In genomic region chr16:1681032-1681431, GRCh38 we compare ENCODE assay signal across 13 cellular contexts. TPM values are rescaled to one million over a fixed set of nuclear protein-coding genes. Genes with fewer than 3 reads are reported as not detected.
DNase-seq lines count a peak whose midpoint lies in the region; ATAC-seq and TF ChIP-seq lines count a peak whose summit lies in the region.
"Had no signal": no experiment of that assay in that cellular context is flagged by ENCODE, and none has a peak within 500 bp of the region (broad histone marks: within the 10 kb centered on the region; RNA-seq: fewer than 3 reads in every experiment).

No MANE protein-coding gene starts in this region.

- intact Hi-C loops in IMR-90 (cut with micrococcal nuclease) = no loop called here

- dilution Hi-C loops in IMR-90 (cut with HindIII; ENCODE audit: low sequenced_read_pairs, unreplicated experiment) = no loop called here

- H4K91ac ChIP-seq in IMR-90 (ENCODE audit: insufficient read depth, low read depth, low read length) = no peak overlapping the region

- peaks cover 41% of the 10 kb centered on the region for H4K20me1 ChIP-seq in IMR-90 (ENCODE audit: insufficient read depth, low read length)

- peaks cover 8% of the 10 kb centered on the region; the same call in 1 of the 2 replicates for H3K9me1 ChIP-seq in IMR-90 (ENCODE audit: insufficient read depth, low read length)

- no peaks in the 10 kb centered on the region for H3K9me3 Mint-ChIP-seq in CD4-positive, CD25-positive, alpha-beta regulatory T cell
- no peaks in the 10 kb centered on the region for H3K9me3 Mint-ChIP-seq in brain
- no peaks in the 10 kb centered on the region for H3K9me3 Mint-ChIP-seq in nephron progenitor cell
- H3K9me3 Mint-ChIP-seq: activated CD4-positive, alpha-beta memory T cell treated with anti-CD3 and anti-CD28 coated beads, Interleukin-2, amount 10 ng/mL, durations not matched to agents 7 days and 5 days had no signal

- no peak overlapping the region for H2BK20ac ChIP-seq in IMR-90 (ENCODE audit: low read depth, low read length)

- in situ Hi-C loops in IMR-90 (cut with MboI; ENCODE audit: low sequenced_read_pairs) = no loop called here

- TF ChIP-seq POLR2A in IMR-90 (IDR thresholded peaks at IDR 0.05; ENCODE audit: low read depth, low read length) = no peak

- no peak overlapping the region for H2AK5ac ChIP-seq in IMR-90 (ENCODE audit: low read depth, low read length)

- H3K4me3 ChIP-seq in CD4-positive, CD25-positive, alpha-beta regulatory T cell (ENCODE audit: low read depth, low read length) = no peak overlapping the region
- no peak overlapping the region for H3K4me3 ChIP-seq in IMR-90 (ENCODE audit: insufficient read depth, low read depth, low read length)
- H3K4me3 ChIP-seq: esophagus squamous epithelium had no signal

- H3K27ac ChIP-seq in CD4-positive, CD25-positive, alpha-beta regulatory T cell (ENCODE audit: insufficient read depth, low read length, poor library complexity, severe bottlenecking) = no peak overlapping the region
- no peak overlapping the region for H3K27ac ChIP-seq in IMR-90 (ENCODE audit: insufficient read depth, low read length)

- H3K27me3 ChIP-seq in CD4-positive, CD25-positive, alpha-beta regulatory T cell (ENCODE audit: control insufficient read depth, insufficient read depth, low read length) = no peaks in the 10 kb centered on the region
- H3K27me3 ChIP-seq in IMR-90 (ENCODE audit: control insufficient read depth, insufficient read depth, low read length) = no peaks in the 10 kb centered on the region
- H3K27me3 ChIP-seq: dorsolateral prefrontal cortex, esophagus squamous epithelium had no signal

- H2BK15ac ChIP-seq in IMR-90 (ENCODE audit: low read depth, low read length) = no peak overlapping the region

- no peak overlapping the region for H3K18ac ChIP-seq in IMR-90 (ENCODE audit: low read depth, low read length)

- BruUV-seq in IMR-90 (replicated peaks; lab: Mats Ljungman, UMichigan) = no TSS peak

- no peak overlapping the region for H4K8ac ChIP-seq in IMR-90 (ENCODE audit: low read depth in 2 of 2, low read length in 2 of 2)

- peaks cover 7 to 49% (median 24%) of the 10 kb centered on the region in 4 donors for H3K4me1 Mint-ChIP-seq in CD4-positive, CD25-positive, alpha-beta regulatory T cell
- H3K4me1 Mint-ChIP-seq in brain (peaks cover 46% of the 10 kb centered on the region), nephron progenitor cell (peaks cover 45% of the 10 kb centered on the region)

- H3K23ac ChIP-seq in IMR-90 (ENCODE audit: low read depth, low read length) = no peak overlapping the region

- no peak overlapping the region for H3K14ac ChIP-seq in IMR-90 (replicated peaks; ENCODE audit: low read depth, low read length)

- TF ChIP-seq RAD21 in IMR-90 (IDR thresholded peaks at IDR 0.05; ENCODE audit: low read length) = no peak

- TF ChIP-seq CTCF in IMR-90 (conservative IDR thresholded peaks at IDR 0.05; ENCODE audit: low read depth, low read length) = no peak
- no peak for TF ChIP-seq CTCF in brain (conservative IDR thresholded peaks at IDR 0.05)
- TF ChIP-seq CTCF in nephron progenitor cell (IDR thresholded peaks at IDR 0.05) = no peak

- CTCF ChIA-PET in IMR-90 (lab: Yijun Ruan, JAX) = no interaction called here

- H3K27me3 Mint-ChIP-seq in CD4-positive, CD25-positive, alpha-beta regulatory T cell = no peaks in the 10 kb centered on the region
- H3K27me3 Mint-ChIP-seq in brain = peaks cover 4% of the 10 kb centered on the region
- no peaks in the 10 kb centered on the region for H3K27me3 Mint-ChIP-seq in nephron progenitor cell (ENCODE audit: low read depth, poor library complexity)
- H3K27me3 Mint-ChIP-seq: activated CD4-positive, alpha-beta memory T cell treated with anti-CD3 and anti-CD28 coated beads, Interleukin-2, amount 10 ng/mL, durations not matched to agents 7 days and 5 days had no signal

- 100% methylated on average over 1 of the region's 10 CpGs; no CpG with 5 or more reads in 1 of the 2 experiments for WGBS in IMR-90 (ENCODE audit: extremely low coverage in 2 of 2, insufficient read length in 1 of 2), 2 experiments

- H2AK9ac ChIP-seq in IMR-90 (replicated peaks; ENCODE audit: low read depth, low read length, poor library complexity) = peak overlapping the region; percentile 22

- peaks cover 19% of the 10 kb centered on the region for H3K36me3 ChIP-seq in CD4-positive, CD25-positive, alpha-beta regulatory T cell (ENCODE audit: control insufficient read depth, insufficient read depth, low read length)
- H3K36me3 ChIP-seq in IMR-90 (ENCODE audit: control insufficient read depth, insufficient read depth, low read length) = peaks cover under 1% of the 10 kb centered on the region

- no peak overlapping the region for H3K9ac ChIP-seq in IMR-90 (ENCODE audit: low read depth, low read length)

- no peak overlapping the region for H2AFZ ChIP-seq in IMR-90 (replicated peaks; ENCODE audit: low read length, poor library complexity)

- POLR2A ChIA-PET in IMR-90 (lab: Charles Lee; ENCODE audit: unreplicated experiment) = no interaction called here

- peaks cover 10% of the 10 kb centered on the region for H3K36me3 Mint-ChIP-seq in CD4-positive, CD25-positive, alpha-beta regulatory T cell
- H3K36me3 Mint-ChIP-seq in brain (peaks cover 40% of the 10 kb centered on the region), nephron progenitor cell (ENCODE audit: low read depth) (peaks cover 40% of the 10 kb centered on the region)

- H2BK120ac ChIP-seq in IMR-90 (ENCODE audit: low read depth, low read length) = no peak overlapping the region

- no peaks in the 10 kb centered on the region for H3K9me3 ChIP-seq in CD4-positive, CD25-positive, alpha-beta regulatory T cell (ENCODE audit: control insufficient read depth in 2 of 2, low read length in 2 of 2)
- H3K9me3 ChIP-seq in IMR-90 (ENCODE audit: control insufficient read depth, insufficient read depth, low read length) = no peaks in the 10 kb centered on the region
- H3K9me3 ChIP-seq: esophagus squamous epithelium had no signal

- H3K4me1 ChIP-seq in CD4-positive, CD25-positive, alpha-beta regulatory T cell (ENCODE audit: control insufficient read depth, insufficient read depth, low read length, poor library complexity, severe bottlenecking) = peaks cover 14% of the 10 kb centered on the region
- peaks cover 2% of the 10 kb centered on the region; the same call in 1 of the 2 replicates for H3K4me1 ChIP-seq in IMR-90 (ENCODE audit: control insufficient read depth, insufficient read depth, low read length)

- no peak overlapping the region for H3K56ac ChIP-seq in IMR-90 (ENCODE audit: extremely low read depth, insufficient read depth, low read length)

- peak overlapping the region; percentile 46 to 76 (median 75) for H3K4me3 Mint-ChIP-seq in CD4-positive, CD25-positive, alpha-beta regulatory T cell
- peak overlapping the region; percentile 74 to 99 (median 90) for H3K4me3 Mint-ChIP-seq in brain
- H3K4me3 Mint-ChIP-seq in nephron progenitor cell = peak overlapping the region; percentile 72
- H3K4me3 Mint-ChIP-seq: activated CD4-positive, alpha-beta memory T cell treated with anti-CD3 and anti-CD28 coated beads, Interleukin-2, amount 10 ng/mL, durations not matched to agents 7 days and 5 days had no signal

- H3K4ac ChIP-seq in IMR-90 (ENCODE audit: low read depth, low read length) = no peak overlapping the region

- H3K79me1 ChIP-seq in IMR-90 (ENCODE audit: low read depth in 1 of 2, low read length in 2 of 2) = peaks cover 30 to 75% of the 10 kb centered on the region in 2 experiments

- H2BK5ac ChIP-seq in IMR-90 (ENCODE audit: low read depth, low read length, poor library complexity, severe bottlenecking) = no peak overlapping the region

- peak overlapping the region in 1 of 3 donors; percentile 46 for H3K27ac Mint-ChIP-seq in CD4-positive, CD25-positive, alpha-beta regulatory T cell
- H3K27ac Mint-ChIP-seq in brain (peak overlapping the region; percentile 42 to 90 (median 82)), nephron progenitor cell (no peak overlapping the region)
- H3K27ac Mint-ChIP-seq: activated CD4-positive, alpha-beta memory T cell treated with anti-CD3 and anti-CD28 coated beads, Interleukin-2, amount 10 ng/mL, durations not matched to agents 7 days and 5 days had no signal

- no peak overlapping the region for H3K4me2 ChIP-seq in IMR-90 (ENCODE audit: low read depth, low read length)

- no peak for ATAC-seq in CD4-positive, CD25-positive, alpha-beta regulatory T cell (ENCODE audit: low read depth in 2 of 2)
- ATAC-seq in IMR-90 (ENCODE audit: low read depth) (no peak), GM21447 (IDR thresholded peaks at IDR 0.05; ENCODE audit: unreplicated experiment) (no peak), HG02885 (IDR thresholded peaks at IDR 0.05; ENCODE audit: poor library complexity, unreplicated experiment) (no peak)

- DNase-seq in CD4-positive, CD25-positive, alpha-beta regulatory T cell = no peak
- no peak for DNase-seq in IMR-90
- DNase-seq in nephron progenitor cell = no peak
- DNase-seq in NCI-H2196 (lab: John Stamatoyannopoulos, UW; ENCODE audit: unreplicated experiment) = no peak
- DNase-seq in cortex of kidney (lab: John Stamatoyannopoulos, UW) = no peak
- DNase-seq: activated CD4-positive, alpha-beta memory T cell treated with anti-CD3 and anti-CD28 coated beads, Interleukin-2, amount 10 ng/mL, durations not matched to agents 7 days and 5 days; dorsolateral prefrontal cortex; esophagus squamous epithelium; NCI-H1436 treated with DMSO at 0.1 percent for 48 hours; NCI-H510A had no signal

- no peak overlapping the region for H4K5ac ChIP-seq in IMR-90 (ENCODE audit: low read depth, low read length)

TF ChIP-seq in IMR-90, 13 proteins besides CTCF, POLR2A, EP300 and RAD21 (continues in another document):
- TF ChIP-seq MAZ (IDR thresholded peaks at IDR 0.05; ENCODE audit: borderline replicate concordance, low read depth, low read length) (no peak), BHLHE40 (IDR thresholded peaks at IDR 0.05; ENCODE audit: low read depth, low read length) (no peak), CHD1 (IDR thresholded peaks at IDR 0.05; ENCODE audit: low read depth, low read length) (no peak)

RNA-seq across cellular contexts. Expression of gene JPT2, which starts 3.0 kb away (rescaled TPM):
- 13.7 TPM for total RNA-seq in CD4-positive, CD25-positive, alpha-beta regulatory T cell
- 10 to 100 TPM in 2 of 4 donors, 1 to 10 TPM in 2; 9.7 to 13.9 (median 10.2) TPM for polyA plus RNA-seq in CD4-positive, CD25-positive, alpha-beta regulatory T cell
- 40.0 and 48.0 TPM in 2 replicates for total RNA-seq in IMR-90 (2012; rRNA removed)
- polyA plus RNA-seq in IMR-90 (2012; rRNA removed) = 41.5 and 57.2 TPM in 2 replicates
- 19.0 and 44.4 TPM in 2 replicates for polyA plus RNA-seq in IMR-90 (2012; cell fraction: cytosol; rRNA removed)
- polyA plus RNA-seq in IMR-90 (2012; cell fraction: nucleus; rRNA removed; ENCODE audit: low replicate concordance) = 20.0 and 21.0 TPM in 2 replicates
- 162 TPM for polyA plus RNA-seq in brain (ENCODE audit: insufficient read depth, low read depth, low replicate concordance)

RNA-seq across cellular contexts. Expression of gene MAPK8IP3, which starts 25.0 kb away (rescaled TPM):
- total RNA-seq in CD4-positive, CD25-positive, alpha-beta regulatory T cell = 222 TPM
- polyA plus RNA-seq in CD4-positive, CD25-positive, alpha-beta regulatory T cell = 1 to 10 TPM in 3 of 4 donors, under 1 TPM in 1; 0.79 to 2.2 (median 1.2) TPM
- total RNA-seq in IMR-90 (2012; rRNA removed) = 15.6 and 17.0 TPM in 2 replicates
- polyA plus RNA-seq in IMR-90 (2012; rRNA removed) = 69.1 and 73.0 TPM in 2 replicates
- polyA plus RNA-seq in IMR-90 (2012; cell fraction: cytosol; rRNA removed) = 25.0 and 27.7 TPM in 2 replicates
- 694 and 1,175 TPM in 2 replicates for polyA plus RNA-seq in IMR-90 (2012; cell fraction: nucleus; rRNA removed; ENCODE audit: low replicate concordance)
- polyA plus RNA-seq in brain (ENCODE audit: insufficient read depth, low read depth, low replicate concordance) = 83.0 TPM

Comparison
In these comparisons a context has a peak if more than half of its experiments do, and no peak if none do; other contexts are left out.
1. RNA of gene MAPK8IP3, which starts 25.0 kb away (polyA plus RNA-seq): 83.0 TPM in brain (single experiment) and 25.0 to 1,175 TPM in IMR-90; 0.79 to 2.2 TPM in CD4-positive, CD25-positive, alpha-beta regulatory T cell; every median in the first group is over 4 times any median in the second.
2. Peak in every context shown above with its lines, with median percentiles within 50 percentile points of each other: H3K4me3 Mint-ChIP-seq.